In genomic region chr6:28080631-28081485, GRCh38 we compare ENCODE assay signal across 8 cellular contexts. TPM values are rescaled to one million over a fixed set of nuclear protein-coding genes. Genes with fewer than 3 reads are reported as not detected.
DNase-seq lines count a peak whose midpoint lies in the region; ATAC-seq and TF ChIP-seq lines count a peak whose summit lies in the region.

No MANE protein-coding gene starts in this region.

- H3K9me3 Mint-ChIP-seq in H9 (peaks cover 7 to 20% of the 10 kb centered on the region in 2 experiments), nephron (no peaks in the 10 kb centered on the region)

- peaks cover 7% of the 10 kb centered on the region in 2 experiments for H3K4me1 Mint-ChIP-seq in H9
- peaks cover 15% of the 10 kb centered on the region for H3K4me1 Mint-ChIP-seq in nephron

- H3K27me3 ChIP-seq in H9 (ENCODE audit: insufficient read depth, low read length) (no peaks in the 10 kb centered on the region), RWPE2 (ENCODE audit: insufficient read depth, poor library complexity, severe bottlenecking) (no peaks in the 10 kb centered on the region)

- H3K79me1 ChIP-seq in H9 (ENCODE audit: insufficient read depth, low read depth, low read length, poor library complexity, severe bottlenecking): no peaks in the 10 kb centered on the region

- peak overlapping the region; percentile 87 for H3K9ac ChIP-seq in H9 (ENCODE audit: extremely low read depth, insufficient read length, low read length)

- no peak overlapping the region for H3K56ac ChIP-seq in H9 (ENCODE audit: insufficient read length, low read depth, low read length)

- no peak overlapping the region for H3T11ph ChIP-seq in H9 (ENCODE audit: low read length)

- no peak overlapping the region for H4K8ac ChIP-seq in H9 (replicated peaks; ENCODE audit: insufficient read length, low read depth, low read length)

- DNase-seq in ELF-1 (ENCODE audit: low read depth, low spot score) (peak; percentile 97), H9 (peak; percentile 94), M059J (ENCODE audit: low read depth) (peak; percentile 98), RWPE2 (ENCODE audit: low spot score) (peak; percentile 91), activated gamma-delta T cell (lab: John Stamatoyannopoulos, UW) (peak; percentile 83), fibroblast of the conjunctiva (ENCODE audit: low read depth) (peak; percentile 95)
- DNase-seq in stimulated activated naive CD4-positive, alpha-beta T cell treated with Interleukin-2 at 50 U/mL for 16 hours (lab: John Stamatoyannopoulos, UW): peak; percentile 86

- H3K9me3 ChIP-seq in H9 (ENCODE audit: control insufficient read depth, low read depth, low read length) (no peaks in the 10 kb centered on the region), RWPE2 (ENCODE audit: severe bottlenecking) (no peaks in the 10 kb centered on the region)

- TF ChIP-seq CTCF in H9 (conservative IDR thresholded peaks at IDR 0.05) (no peak), RWPE2 (IDR thresholded peaks at IDR 0.05; ENCODE audit: poor library complexity, severe bottlenecking) (no peak), nephron (IDR thresholded peaks at IDR 0.05; ENCODE audit: unreplicated experiment in 3 of 3) (no peak)

- no peak overlapping the region for H2BK12ac ChIP-seq in H9 (ENCODE audit: insufficient read length, low read depth, low read length)

- H4K5ac ChIP-seq in H9 (ENCODE audit: insufficient read length, low read depth, low read length): no peak overlapping the region

- no peak overlapping the region for H4K91ac ChIP-seq in H9 (ENCODE audit: insufficient read length, low read depth, low read length)

- H3K27ac ChIP-seq in H9 (ENCODE audit: insufficient read length, low read depth, low read length) (peak overlapping the region; percentile 39), RWPE2 (ENCODE audit: poor library complexity, severe bottlenecking) (peak overlapping the region; percentile 67)

- H3K27me3 Mint-ChIP-seq in H9 (ENCODE audit: low read depth) (peaks cover 2% of the 10 kb centered on the region), nephron (ENCODE audit: low read depth) (no peaks in the 10 kb centered on the region)

- H3K79me2 ChIP-seq in H9 (ENCODE audit: insufficient read depth, low read length): peaks cover 2% of the 10 kb centered on the region; the same call in 1 of the 2 replicates

- H3K23me2 ChIP-seq in H9 (ENCODE audit: insufficient read length, low read depth, low read length, poor library complexity, severe bottlenecking): no peaks in the 10 kb centered on the region

- H3K14ac ChIP-seq in H9 (ENCODE audit: insufficient read depth, low read length): peak overlapping the region; percentile 95; the same call in 1 of the 2 replicates

- H2BK20ac ChIP-seq in H9 (ENCODE audit: low read depth, low read length, poor library complexity, severe bottlenecking): no peak overlapping the region

- H3K4me3 Mint-ChIP-seq in H9 (peak overlapping the region; percentile 99), nephron (peak overlapping the region; percentile 98 to 99 (median 99))

- no peaks in the 10 kb centered on the region for H4K20me1 ChIP-seq in H9 (ENCODE audit: control insufficient read depth, insufficient read depth, insufficient read length)

- peak; percentile 85 for ATAC-seq in RWPE2 (ENCODE audit: low read depth)

- H2BK120ac ChIP-seq in H9 (ENCODE audit: low read depth, low read length, poor library complexity, severe bottlenecking): no peak overlapping the region

- H3K23ac ChIP-seq in H9 (ENCODE audit: insufficient read length, low read depth, low read length): no peak overlapping the region

- peak overlapping the region; percentile 94 for H2AFZ ChIP-seq in H9 (ENCODE audit: low read length)

- H3K27ac Mint-ChIP-seq in H9 (peak overlapping the region; percentile 98 to 100 (median 98)), nephron (peak overlapping the region; percentile 89 to 97 (median 97))

- WGBS in H9 (ENCODE audit: extremely low coverage, insufficient read length, low lambda C conversion rate): no CpG with 5 or more reads among the region's 46 CpGs

- peak overlapping the region; percentile 87 for H3K4me3 ChIP-seq in RWPE2 (ENCODE audit: severe bottlenecking)

- peaks cover 42% of the 10 kb centered on the region for H3K36me3 ChIP-seq in RWPE2 (ENCODE audit: low read depth)

- H3K36me3 Mint-ChIP-seq in H9 (ENCODE audit: insufficient read depth in 1 of 3, low read depth in 3 of 3): peaks cover 25 to 34% (median 31%) of the 10 kb centered on the region in 3 experiments
- peaks cover 5% of the 10 kb centered on the region for H3K36me3 Mint-ChIP-seq in nephron (ENCODE audit: low read depth)

- no peak overlapping the region; the same call in 1 of the 2 replicates for H3K4ac ChIP-seq in H9 (ENCODE audit: low read depth, low read length)

- H2AK5ac ChIP-seq in H9 (ENCODE audit: insufficient read length, low read length): no peak overlapping the region

- H2BK15ac ChIP-seq in H9 (ENCODE audit: low read depth, low read length): no peak overlapping the region

- peak overlapping the region; percentile 96 for H3K18ac ChIP-seq in H9 (ENCODE audit: insufficient read length, low read depth, low read length)

- H3K4me2 ChIP-seq in H9 (ENCODE audit: insufficient read depth, insufficient read length, low read length): peak overlapping the region; percentile 90

- no peaks in the 10 kb centered on the region for H3K4me1 ChIP-seq in H9 (ENCODE audit: insufficient read depth, low read length)
- peaks cover 11% of the 10 kb centered on the region for H3K4me1 ChIP-seq in RWPE2 (ENCODE audit: insufficient read depth, poor library complexity, severe bottlenecking)

- no peak overlapping the region for H2BK5ac ChIP-seq in H9 (ENCODE audit: insufficient read length, low read length)

RNA-seq across cellular contexts. Expression of gene ZNF165, which starts 0.5 kb away (rescaled TPM):
- total RNA-seq in H9 (2021): 5.8 and 6.3 TPM in 2 replicates
- 0.89 and 1.6 TPM in 2 replicates for total RNA-seq in M059J (2014; rRNA removed; shearing (Covaris generic))

RNA-seq across cellular contexts. Expression of gene ZSCAN16, which starts 43.6 kb away (rescaled TPM):
- total RNA-seq in H9 (2021): 9.8 and 11.0 TPM in 2 replicates
- 1.9 and 7.8 TPM in 2 replicates for total RNA-seq in M059J (2014; rRNA removed; shearing (Covaris generic))

Comparison
In these comparisons a context has a peak if more than half of its experiments do, and no peak if none do; other contexts are left out.
1. Peak in every context shown above with its lines: DNase-seq, ATAC-seq, H3K4me3 ChIP-seq and H3K27ac ChIP-seq.